8 cellular contexts compared by ENCODE assay signal in genomic region chr2:10057231-10058107, GRCh38. TPM values are rescaled to one million over a fixed set of nuclear protein-coding genes. Genes with fewer than 3 reads are reported as not detected.
DNase-seq lines count a peak whose midpoint lies in the region; TF ChIP-seq lines count a peak whose summit lies in the region.

No MANE protein-coding gene starts in this region.

- peak overlapping the region; percentile 63 for H3K27ac ChIP-seq in WERI-Rb-1
- peak overlapping the region; percentile 45 to 47 for H3K27ac ChIP-seq in prostate gland

- whole genome bisulfite sequencing in prostate gland = 21% methylated on average over 28 of the region's 28 CpGs

- TF ChIP-seq POLR2A in prostate gland (IDR thresholded peaks at IDR 0.05) = no peak

- peak overlapping the region; percentile 86 for H3K4me3 Mint-ChIP-seq in HFFc6

- H3K36me3 Mint-ChIP-seq in HFFc6 (ENCODE audit: low read depth) = 0 out of 2 replicates have a peak, but pooled peaks cover 4% of the 10 kb centered on the region

- H3K4me3 ChIP-seq in WERI-Rb-1 (ENCODE audit: low read depth, low read length) (peak overlapping the region; percentile 18), prostate gland (no peak overlapping the region)

- DNase-seq in A172 (ENCODE audit: low spot score) = peak; percentile 82
- DNase-seq in HFFc6 = peak; percentile 54
- DNase-seq in WERI-Rb-1 = peak; percentile 95
- peak; percentile 50 for DNase-seq in foreskin melanocyte
- no peak for DNase-seq in prostate gland (ENCODE audit: low spot score)
- DNase-seq in stimulated activated CD4-positive, alpha-beta T cell treated with anti-CD3 and anti-CD28 coated beads, Interleukin-2, amount 100 ng/mL, for 48 hours = no peak
- DNase-seq in NCI-H1436 (lab: John Stamatoyannopoulos, UW) = no peak
- DNase-seq in SKM-1 treated with dmso at 0.1 percent for 144 hours (lab: John Stamatoyannopoulos, UW; ENCODE audit: unreplicated experiment) = no peak

- H3K36me3 ChIP-seq in WERI-Rb-1 (peaks cover 23% of the 10 kb centered on the region), prostate gland (no peaks in the 10 kb centered on the region)

- peaks cover 1% of the 10 kb centered on the region; the same call in 1 of the 2 replicates for H3K27me3 Mint-ChIP-seq in HFFc6 (ENCODE audit: insufficient read depth)

- H3K9me3 Mint-ChIP-seq in HFFc6 = no peaks in the 10 kb centered on the region

- H3K27me3 ChIP-seq in WERI-Rb-1 (ENCODE audit: insufficient read depth, low read depth, severe bottlenecking) (no peaks in the 10 kb centered on the region), prostate gland (replicated peaks; ENCODE audit: insufficient read depth) (no peaks in the 10 kb centered on the region)

- no peaks in the 10 kb centered on the region for H3K9me3 ChIP-seq in WERI-Rb-1 (ENCODE audit: severe bottlenecking)
- H3K9me3 ChIP-seq in prostate gland = no peaks in the 10 kb centered on the region

- no peaks in the 10 kb centered on the region for H3K4me1 ChIP-seq in prostate gland (replicated peaks)

- peak overlapping the region; percentile 71 for H3K27ac Mint-ChIP-seq in HFFc6

- H3K4me1 Mint-ChIP-seq in HFFc6 (ENCODE audit: low read depth) = peaks cover 10% of the 10 kb centered on the region

- no peak for TF ChIP-seq CTCF in HFFc6 (IDR thresholded peaks at IDR 0.05)
- TF ChIP-seq CTCF in WERI-Rb-1 (IDR thresholded peaks at IDR 0.05; ENCODE audit: low read depth, low read length) = no peak
- no peak for TF ChIP-seq CTCF in prostate gland (IDR thresholded peaks at IDR 0.05)

- intact Hi-C loops in prostate gland (cut with DNase I) = no loop called here

RNA-seq across cellular contexts. Expression of gene KLF11, which starts 14.1 kb away (rescaled TPM):
- 18.7 and 21.4 TPM in 2 replicates for total RNA-seq in A172 (2014; rRNA removed; shearing (Covaris generic))
- total RNA-seq in HFFc6 (2021; fragmentation: NEBNext Ultra II Directional; extraction: Animal tissue kit (Norgen Biotek cat#: 25700)) = 1 to 10 TPM; 2.8 to 3.9 (median 3.6) TPM
- total RNA-seq in prostate gland = 10 to 100 TPM in 1 of 2 donors, 1 to 10 TPM in 1; 4.3 to 37.9 TPM

RNA-seq across cellular contexts. Expression of gene CYS1, which starts 22.7 kb away (rescaled TPM):
- 4.0 and 5.9 TPM in 2 replicates for total RNA-seq in A172 (2014; rRNA removed; shearing (Covaris generic))
- total RNA-seq in HFFc6 (2021; fragmentation: NEBNext Ultra II Directional; extraction: Animal tissue kit (Norgen Biotek cat#: 25700)) = 1 to 10 TPM in 4 of 6 experiments, under 1 TPM in 2; 0.24 to 2.0 (median 1.4) TPM
- 1 to 10 TPM; 1.5 to 5.2 TPM for total RNA-seq in prostate gland

Comparison
In these comparisons a context has a peak if more than half of its experiments do, and no peak if none do; other contexts are left out.
1. DNase-seq: peak in A172 (single experiment), HFFc6 (single experiment), WERI-Rb-1 (single experiment) and foreskin melanocyte (single experiment); none in prostate gland (single experiment), stimulated activated CD4-positive, alpha-beta T cell treated with anti-CD3 and anti-CD28 coated beads, Interleukin-2, amount 100 ng/mL, for 48 hours (0 of 2), NCI-H1436 (single experiment) and SKM-1 treated with dmso at 0.1 percent for 144 hours (single experiment).